Comparison of ENCODE assay signal across 9 cellular contexts in the genomic region with DNA sequence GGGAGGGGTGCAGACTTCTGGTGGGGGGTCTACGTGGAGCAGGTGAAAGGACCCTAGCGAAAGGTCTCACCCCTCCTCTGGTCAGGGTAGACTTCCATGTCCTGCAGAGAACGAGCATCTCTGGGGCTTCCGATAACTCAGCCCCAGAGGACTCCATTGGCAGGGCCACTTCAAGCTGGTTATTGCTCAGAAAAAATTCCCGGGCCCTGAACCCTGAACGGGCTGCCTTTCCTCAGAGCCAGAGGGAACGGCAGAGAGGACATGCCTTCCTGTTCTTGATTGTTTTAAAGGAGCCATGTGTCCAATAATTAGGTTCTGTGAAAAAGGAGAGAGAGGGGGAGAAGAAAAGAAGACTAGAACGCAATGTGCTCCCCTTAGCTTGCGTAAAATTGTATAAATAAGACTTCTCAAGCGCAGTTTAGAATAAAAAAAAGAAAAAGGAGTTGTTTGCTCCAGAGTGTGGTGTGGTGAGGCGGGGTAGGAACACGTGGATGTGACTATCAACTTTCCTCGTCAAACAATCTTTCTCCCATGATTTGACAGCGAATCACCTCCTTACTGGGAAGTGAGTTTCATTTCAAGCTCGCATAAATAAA.
DNase-seq lines count a peak whose midpoint lies in the region; ATAC-seq and TF ChIP-seq lines count a peak whose summit lies in the region.
"Had no signal": no experiment of that assay in that cellular context is flagged by ENCODE, and none has a peak within 500 bp of the region (broad histone marks: within the 10 kb centered on the region; RNA-seq: fewer than 3 reads in every experiment).

No MANE protein-coding gene starts in this region.

- H3K27ac ChIP-seq in SK-N-SH (ENCODE audit: low read depth in 2 of 2, low read length in 1 of 2) (no peak overlapping the region), uterus (peak overlapping the region; percentile 29 to 56)
- H3K27ac ChIP-seq: 22Rv1 had no signal

- H3K4me3 Mint-ChIP-seq in dendritic cell treated with granulocyte-macrophage colony-stimulating factor and Interleukin-4, amounts not matched to agents 40 ng/mL and 50 ng/mL, for 4 days, result peak overlapping the region; percentile 57

- no peak overlapping the region for H3K4me2 ChIP-seq in SK-N-SH

- no peaks in the 10 kb centered on the region for H3K36me3 ChIP-seq in SK-N-SH (replicated peaks in 1 of 2; ENCODE audit: control insufficient read depth in 1 of 2, insufficient read depth in 2 of 2, low read length in 1 of 2)
- no peaks in the 10 kb centered on the region for H3K36me3 ChIP-seq in mucosa of descending colon (ENCODE audit: low read depth)
- H3K36me3 ChIP-seq in uterus, result no peaks in the 10 kb centered on the region

- CTCF ChIA-PET in SK-N-SH (lab: Yijun Ruan, JAX), result interaction anchor here (0.6 to 1.2 kb wide), 3 partner anchors 12 to 191 kb away, joined by 3 to 5 read pairs (median 3); no protein-coding TSS in a partner anchor

- intact Hi-C loops in dendritic cell treated with granulocyte-macrophage colony-stimulating factor and Interleukin-4, amounts not matched to agents 40 ng/mL and 50 ng/mL, for 4 days (cut with micrococcal nuclease), result no loop called here
- intact Hi-C loops in mucosa of descending colon (cut with DNase I, micrococcal nuclease) (no loop called here), uterus (cut with DNase I; ENCODE audit: low total_unique reads) (no loop called here)

- no peak for DNase-seq in SK-N-SH
- DNase-seq in mucosa of descending colon, result peak in 2 of 3 donors; percentile 41 to 48
- no peak for DNase-seq in uterus
- no peak for DNase-seq in GM13977 (ENCODE audit: low spot score)
- DNase-seq in NCI-H69 (lab: John Stamatoyannopoulos, UW), result no peak

- no peak for TF ChIP-seq EP300 in SK-N-SH (IDR thresholded peaks at IDR 0.05; ENCODE audit: borderline replicate concordance in 1 of 2, low read depth in 1 of 2, low read length in 1 of 2)

- TF ChIP-seq RAD21 in SK-N-SH (IDR thresholded peaks at IDR 0.05; ENCODE audit: low read length), result no peak

- H3K4me3 ChIP-seq in SK-N-SH (ENCODE audit: low read depth in 2 of 2, low read length in 1 of 2), result no peak overlapping the region
- H3K4me3 ChIP-seq in mucosa of descending colon, result no peak overlapping the region
- H3K4me3 ChIP-seq in uterus, result no peak overlapping the region

- H3K27me3 ChIP-seq in SK-N-SH (ENCODE audit: insufficient read depth) (no peaks in the 10 kb centered on the region), uterus (no peaks in the 10 kb centered on the region)

- peaks cover 3% of the 10 kb centered on the region for H3K27me3 Mint-ChIP-seq in dendritic cell treated with granulocyte-macrophage colony-stimulating factor and Interleukin-4, amounts not matched to agents 40 ng/mL and 50 ng/mL, for 4 days

- POLR2A ChIA-PET in SK-N-SH (lab: Yijun Ruan, JAX), result no interaction called here

- no peaks in the 10 kb centered on the region for H3K9me2 ChIP-seq in SK-N-SH

- peak overlapping the region; percentile 32 for H3K27ac Mint-ChIP-seq in dendritic cell treated with granulocyte-macrophage colony-stimulating factor and Interleukin-4, amounts not matched to agents 40 ng/mL and 50 ng/mL, for 4 days

- no peak for TF ChIP-seq POLR2A in uterus (IDR thresholded peaks at IDR 0.05)

- ATAC-seq in SK-N-SH treated with all-trans-retinoic acid at 6 μM for 48 hours (peak; percentile 18; the same call in 2 of the 3 replicates), mucosa of descending colon (peak; percentile 89), GM18517 (IDR thresholded peaks at IDR 0.05; ENCODE audit: unreplicated experiment) (no peak)

- peaks cover 32% of the 10 kb centered on the region for H3K4me1 Mint-ChIP-seq in dendritic cell treated with granulocyte-macrophage colony-stimulating factor and Interleukin-4, amounts not matched to agents 40 ng/mL and 50 ng/mL, for 4 days (ENCODE audit: low read depth)

- in situ Hi-C loops in GM13977 (cut with MboI; ENCODE audit: low pct_unique_long_range_greater_than_20kb, low sequenced_read_pairs, unreplicated experiment), result no loop called here

- no peaks in the 10 kb centered on the region for H4K20me1 ChIP-seq in SK-N-SH (ENCODE audit: insufficient read depth)

- no peak overlapping the region for H3K9ac ChIP-seq in SK-N-SH

- TF ChIP-seq CTCF in SK-N-SH (IDR thresholded peaks at IDR 0.05), result no peak
- TF ChIP-seq CTCF in mucosa of descending colon (IDR thresholded peaks at IDR 0.05), result no peak
- no peak for TF ChIP-seq CTCF in uterus (IDR thresholded peaks at IDR 0.05)
- no peak for TF ChIP-seq CTCF in GM13977 (IDR thresholded peaks at IDR 0.05; ENCODE audit: extremely low read depth, insufficient read depth, missing control alignments)

- H3K4me1 ChIP-seq in SK-N-SH (ENCODE audit: control insufficient read depth in 1 of 2, insufficient read depth in 2 of 2, low read depth in 1 of 2, low read length in 1 of 2) (peaks cover 0 to 11% of the 10 kb centered on the region in 2 experiments; a peak in 1 of 4 replicates), mucosa of descending colon (ENCODE audit: low read depth) (peaks cover 14% of the 10 kb centered on the region), uterus (peaks cover 0 to 6% of the 10 kb centered on the region in 2 donors)

- H3K9me3 ChIP-seq in SK-N-SH (no peaks in the 10 kb centered on the region), mucosa of descending colon (no peaks in the 10 kb centered on the region), uterus (no peaks in the 10 kb centered on the region)

- peaks cover 7% of the 10 kb centered on the region for H3K9me3 Mint-ChIP-seq in dendritic cell treated with granulocyte-macrophage colony-stimulating factor and Interleukin-4, amounts not matched to agents 40 ng/mL and 50 ng/mL, for 4 days

- no peaks in the 10 kb centered on the region for H3K79me2 ChIP-seq in SK-N-SH (ENCODE audit: insufficient read depth)

- H3F3A ChIP-seq in SK-N-SH (replicated peaks; ENCODE audit: insufficient read depth), result no peaks in the 10 kb centered on the region

- no peak overlapping the region for H2AFZ ChIP-seq in SK-N-SH (ENCODE audit: low read depth)

- WGBS in SK-N-SH (ENCODE audit: low lambda C conversion rate), result 76% methylated on average over 15 of the region's 15 CpGs

- no peaks in the 10 kb centered on the region for H3K36me3 Mint-ChIP-seq in dendritic cell treated with granulocyte-macrophage colony-stimulating factor and Interleukin-4, amounts not matched to agents 40 ng/mL and 50 ng/mL, for 4 days (ENCODE audit: low read depth)

TF ChIP-seq in SK-N-SH treated with all-trans-retinoic acid at 6 μM for 48 hours, 23 proteins besides CTCF, POLR2A, EP300 and RAD21:
- no peak for TF ChIP-seq RARB (CRISPR knock-in tag; IDR thresholded peaks at IDR 0.05)

TF ChIP-seq in SK-N-SH, 30 proteins besides CTCF, POLR2A, EP300 and RAD21:
- TF ChIP-seq, protein P1, sequence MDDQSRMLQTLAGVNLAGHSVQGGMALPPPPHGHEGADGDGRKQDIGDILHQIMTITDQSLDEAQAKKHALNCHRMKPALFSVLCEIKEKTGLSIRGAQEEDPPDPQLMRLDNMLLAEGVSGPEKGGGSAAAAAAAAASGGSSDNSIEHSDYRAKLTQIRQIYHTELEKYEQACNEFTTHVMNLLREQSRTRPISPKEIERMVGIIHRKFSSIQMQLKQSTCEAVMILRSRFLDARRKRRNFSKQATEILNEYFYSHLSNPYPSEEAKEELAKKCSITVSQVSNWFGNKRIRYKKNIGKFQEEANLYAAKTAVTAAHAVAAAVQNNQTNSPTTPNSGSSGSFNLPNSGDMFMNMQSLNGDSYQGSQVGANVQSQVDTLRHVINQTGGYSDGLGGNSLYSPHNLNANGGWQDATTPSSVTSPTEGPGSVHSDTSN (IDR thresholded peaks at IDR 0.05), result no peak
- TF ChIP-seq, protein P2, sequence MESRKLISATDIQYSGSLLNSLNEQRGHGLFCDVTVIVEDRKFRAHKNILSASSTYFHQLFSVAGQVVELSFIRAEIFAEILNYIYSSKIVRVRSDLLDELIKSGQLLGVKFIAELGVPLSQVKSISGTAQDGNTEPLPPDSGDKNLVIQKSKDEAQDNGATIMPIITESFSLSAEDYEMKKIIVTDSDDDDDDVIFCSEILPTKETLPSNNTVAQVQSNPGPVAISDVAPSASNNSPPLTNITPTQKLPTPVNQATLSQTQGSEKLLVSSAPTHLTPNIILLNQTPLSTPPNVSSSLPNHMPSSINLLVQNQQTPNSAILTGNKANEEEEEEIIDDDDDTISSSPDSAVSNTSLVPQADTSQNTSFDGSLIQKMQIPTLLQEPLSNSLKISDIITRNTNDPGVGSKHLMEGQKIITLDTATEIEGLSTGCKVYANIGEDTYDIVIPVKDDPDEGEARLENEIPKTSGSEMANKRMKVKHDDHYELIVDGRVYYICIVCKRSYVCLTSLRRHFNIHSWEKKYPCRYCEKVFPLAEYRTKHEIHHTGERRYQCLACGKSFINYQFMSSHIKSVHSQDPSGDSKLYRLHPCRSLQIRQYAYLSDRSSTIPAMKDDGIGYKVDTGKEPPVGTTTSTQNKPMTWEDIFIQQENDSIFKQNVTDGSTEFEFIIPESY (IDR thresholded peaks at IDR 0.05; ENCODE audit: borderline replicate concordance, low read depth), result no peak
- TF ChIP-seq FOXM1 (IDR thresholded peaks at IDR 0.05; ENCODE audit: low read depth) (no peak), GABPA (IDR thresholded peaks at IDR 0.05; ENCODE audit: low read depth) (no peak), SIN3A (IDR thresholded peaks at IDR 0.05; ENCODE audit: borderline replicate concordance, low read depth, low read length) (no peak), MEF2A (IDR thresholded peaks at IDR 0.05; ENCODE audit: borderline replicate concordance, low read depth) (no peak), FOSL2 (IDR thresholded peaks at IDR 0.05; ENCODE audit: borderline replicate concordance, low read depth) (no peak), SMC3 (IDR thresholded peaks at IDR 0.05; ENCODE audit: low read depth, low read length) (no peak)
- TF ChIP-seq, protein P3, sequence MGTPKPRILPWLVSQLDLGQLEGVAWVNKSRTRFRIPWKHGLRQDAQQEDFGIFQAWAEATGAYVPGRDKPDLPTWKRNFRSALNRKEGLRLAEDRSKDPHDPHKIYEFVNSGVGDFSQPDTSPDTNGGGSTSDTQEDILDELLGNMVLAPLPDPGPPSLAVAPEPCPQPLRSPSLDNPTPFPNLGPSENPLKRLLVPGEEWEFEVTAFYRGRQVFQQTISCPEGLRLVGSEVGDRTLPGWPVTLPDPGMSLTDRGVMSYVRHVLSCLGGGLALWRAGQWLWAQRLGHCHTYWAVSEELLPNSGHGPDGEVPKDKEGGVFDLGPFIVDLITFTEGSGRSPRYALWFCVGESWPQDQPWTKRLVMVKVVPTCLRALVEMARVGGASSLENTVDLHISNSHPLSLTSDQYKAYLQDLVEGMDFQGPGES (IDR thresholded peaks at IDR 0.05; ENCODE audit: low read depth, low read length), result no peak

Comparison
In these comparisons a context has a peak if more than half of its experiments do, and no peak if none do; other contexts are left out.
1. DNase-seq: peak in mucosa of descending colon (2 of 3); none in SK-N-SH (single experiment), uterus (0 of 2), GM13977 (single experiment) and NCI-H69 (single experiment).
2. H3K27ac ChIP-seq: peak in uterus (2 of 2); none in SK-N-SH (0 of 2).